1 cellular context compared by ENCODE assay signal in the genomic region with DNA sequence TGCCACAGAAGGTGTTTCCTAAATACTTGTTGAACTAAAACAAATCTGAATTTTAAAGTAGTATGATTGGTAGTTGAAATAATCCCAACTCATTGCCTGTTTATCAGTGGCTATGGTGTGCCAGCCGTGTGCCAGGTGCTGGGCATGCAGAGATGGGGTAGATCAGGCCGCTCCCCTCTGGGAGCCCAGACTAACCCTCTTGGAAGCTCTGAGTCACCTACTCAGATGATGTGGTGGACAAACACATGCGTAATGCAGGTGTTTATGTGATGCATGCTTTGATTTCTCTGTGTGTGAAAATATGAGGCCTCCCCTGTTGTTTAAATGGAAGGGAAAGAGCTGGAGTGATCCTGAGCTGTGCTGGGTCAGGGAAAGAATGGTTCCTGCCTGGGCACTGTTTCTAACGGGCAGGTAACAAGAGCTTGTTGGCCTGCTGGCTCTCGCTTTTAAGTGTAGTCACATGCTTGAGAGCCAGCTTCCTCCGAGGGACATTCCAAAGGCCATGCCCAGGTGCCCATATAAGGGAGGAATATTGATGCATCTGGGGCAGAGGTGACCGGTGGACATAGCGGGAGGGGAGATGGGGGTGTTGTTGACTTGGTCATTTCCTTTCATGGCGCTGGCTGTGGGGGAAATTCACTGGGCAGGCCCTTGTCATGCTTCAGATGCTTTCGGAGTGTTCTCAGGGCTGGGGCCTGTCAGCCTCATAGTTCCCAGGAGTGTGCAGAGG.
A peak's percentile ranks its signal among the peaks of the same experiment; 100 is the strongest.
TF ChIP-seq lines count a peak whose summit lies in the region.

No MANE protein-coding gene starts in this region.

TF ChIP-seq in HepG2, 621 proteins besides CTCF, POLR2A, EP300 and RAD21 (continued from another document and continues in another):
- TF ChIP-seq, protein P1, sequence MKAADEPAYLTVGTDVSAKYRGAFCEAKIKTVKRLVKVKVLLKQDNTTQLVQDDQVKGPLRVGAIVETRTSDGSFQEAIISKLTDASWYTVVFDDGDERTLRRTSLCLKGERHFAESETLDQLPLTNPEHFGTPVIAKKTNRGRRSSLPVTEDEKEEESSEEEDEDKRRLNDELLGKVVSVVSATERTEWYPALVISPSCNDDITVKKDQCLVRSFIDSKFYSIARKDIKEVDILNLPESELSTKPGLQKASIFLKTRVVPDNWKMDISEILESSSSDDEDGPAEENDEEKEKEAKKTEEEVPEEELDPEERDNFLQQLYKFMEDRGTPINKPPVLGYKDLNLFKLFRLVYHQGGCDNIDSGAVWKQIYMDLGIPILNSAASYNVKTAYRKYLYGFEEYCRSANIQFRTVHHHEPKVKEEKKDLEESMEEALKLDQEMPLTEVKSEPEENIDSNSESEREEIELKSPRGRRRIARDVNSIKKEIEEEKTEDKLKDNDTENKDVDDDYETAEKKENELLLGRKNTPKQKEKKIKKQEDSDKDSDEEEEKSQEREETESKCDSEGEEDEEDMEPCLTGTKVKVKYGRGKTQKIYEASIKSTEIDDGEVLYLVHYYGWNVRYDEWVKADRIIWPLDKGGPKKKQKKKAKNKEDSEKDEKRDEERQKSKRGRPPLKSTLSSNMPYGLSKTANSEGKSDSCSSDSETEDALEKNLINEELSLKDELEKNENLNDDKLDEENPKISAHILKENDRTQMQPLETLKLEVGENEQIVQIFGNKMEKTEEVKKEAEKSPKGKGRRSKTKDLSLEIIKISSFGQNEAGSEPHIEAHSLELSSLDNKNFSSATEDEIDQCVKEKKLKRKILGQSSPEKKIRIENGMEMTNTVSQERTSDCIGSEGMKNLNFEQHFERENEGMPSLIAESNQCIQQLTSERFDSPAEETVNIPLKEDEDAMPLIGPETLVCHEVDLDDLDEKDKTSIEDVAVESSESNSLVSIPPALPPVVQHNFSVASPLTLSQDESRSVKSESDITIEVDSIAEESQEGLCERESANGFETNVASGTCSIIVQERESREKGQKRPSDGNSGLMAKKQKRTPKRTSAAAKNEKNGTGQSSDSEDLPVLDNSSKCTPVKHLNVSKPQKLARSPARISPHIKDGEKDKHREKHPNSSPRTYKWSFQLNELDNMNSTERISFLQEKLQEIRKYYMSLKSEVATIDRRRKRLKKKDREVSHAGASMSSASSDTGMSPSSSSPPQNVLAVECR (CRISPR knock-in tag; IDR thresholded peaks at IDR 0.05; ENCODE audit: borderline replicate concordance): peak; percentile 38; the same call in 1 of the 2 replicates
- TF ChIP-seq MEIS1 (CRISPR knock-in tag; IDR thresholded peaks at IDR 0.05; ENCODE audit: borderline replicate concordance) (no peak), ZBTB38 (CRISPR knock-in tag; IDR thresholded peaks at IDR 0.05) (peak; percentile 96), PCBP2 (optimal IDR thresholded peaks at IDR 0.05; ENCODE audit: low read depth, low read length, poor library complexity, severe bottlenecking) (no peak), KMT2B (CRISPR knock-in tag; IDR thresholded peaks at IDR 0.05) (no peak), TOE1 (CRISPR knock-in tag; IDR thresholded peaks at IDR 0.05) (no peak), JARID2 (CRISPR knock-in tag; IDR thresholded peaks at IDR 0.05; ENCODE audit: insufficient replicate concordance) (no peak), ZNF501 (CRISPR knock-in tag; IDR thresholded peaks at IDR 0.05) (0 out of 2 replicates have a peak, but pooled peaks have one; percentile 22), REL (CRISPR knock-in tag; conservative IDR thresholded peaks at IDR 0.05) (no peak), KLF6 (CRISPR knock-in tag; IDR thresholded peaks at IDR 0.05) (no peak), ZNF839 (CRISPR knock-in tag; IDR thresholded peaks at IDR 0.05; ENCODE audit: borderline replicate concordance) (no peak), RBAK (CRISPR knock-in tag; IDR thresholded peaks at IDR 0.05) (no peak), SRF (IDR thresholded peaks at IDR 0.05; ENCODE audit: low read depth, low read length) (peak; percentile 96), MED1 (CRISPR knock-in tag; IDR thresholded peaks at IDR 0.05) (peak; percentile 74), NONO (IDR thresholded peaks at IDR 0.05) (no peak), NONO (CRISPR knock-in tag; conservative IDR thresholded peaks at IDR 0.05) (no peak), ZNF782 (CRISPR knock-in tag; IDR thresholded peaks at IDR 0.05; ENCODE audit: borderline replicate concordance) (no peak), SKI (IDR thresholded peaks at IDR 0.05; ENCODE audit: partially characterized antibody) (no peak), MAFK (conservative IDR thresholded peaks at IDR 0.05 in 1 of 2, IDR thresholded peaks at IDR 0.05 in 1 of 2; ENCODE audit: low read length in 2 of 2) (no peak), ZNF777 (CRISPR knock-in tag; IDR thresholded peaks at IDR 0.05) (no peak), ZNF350 (CRISPR knock-in tag; IDR thresholded peaks at IDR 0.05; ENCODE audit: borderline replicate concordance, low read depth) (no peak), ZNF30 (CRISPR knock-in tag; IDR thresholded peaks at IDR 0.05) (no peak), ZFP82 (CRISPR knock-in tag; IDR thresholded peaks at IDR 0.05; ENCODE audit: borderline replicate concordance) (no peak), ZNF616 (CRISPR knock-in tag; IDR thresholded peaks at IDR 0.05; ENCODE audit: low read depth) (no peak), ARNTL (CRISPR knock-in tag; IDR thresholded peaks at IDR 0.05) (peak; percentile 67; the same call in 1 of the 2 replicates), TEAD3 (CRISPR knock-in tag; optimal IDR thresholded peaks at IDR 0.05; ENCODE audit: borderline replicate concordance) (peak; percentile 68), RARG (CRISPR knock-in tag; IDR thresholded peaks at IDR 0.05; ENCODE audit: low read depth) (no peak), SRY (CRISPR knock-in tag; IDR thresholded peaks at IDR 0.05) (no peak), FOXK1 (CRISPR knock-in tag; IDR thresholded peaks at IDR 0.05; ENCODE audit: borderline replicate concordance, low read depth) (0 out of 2 replicates have a peak, but pooled peaks have one; percentile 30), ZNF816 (CRISPR knock-in tag; IDR thresholded peaks at IDR 0.05; ENCODE audit: borderline replicate concordance) (0 out of 2 replicates have a peak, but pooled peaks have one; percentile 34), RXRB (CRISPR knock-in tag; IDR thresholded peaks at IDR 0.05; ENCODE audit: borderline replicate concordance) (peak; percentile 93), FOSL2 (CRISPR knock-in tag; IDR thresholded peaks at IDR 0.05) (no peak), SMYD3 (CRISPR knock-in tag; IDR thresholded peaks at IDR 0.05) (no peak), MZF1 (CRISPR knock-in tag; IDR thresholded peaks at IDR 0.05; ENCODE audit: borderline replicate concordance) (no peak)
- TF ChIP-seq, protein P2, sequence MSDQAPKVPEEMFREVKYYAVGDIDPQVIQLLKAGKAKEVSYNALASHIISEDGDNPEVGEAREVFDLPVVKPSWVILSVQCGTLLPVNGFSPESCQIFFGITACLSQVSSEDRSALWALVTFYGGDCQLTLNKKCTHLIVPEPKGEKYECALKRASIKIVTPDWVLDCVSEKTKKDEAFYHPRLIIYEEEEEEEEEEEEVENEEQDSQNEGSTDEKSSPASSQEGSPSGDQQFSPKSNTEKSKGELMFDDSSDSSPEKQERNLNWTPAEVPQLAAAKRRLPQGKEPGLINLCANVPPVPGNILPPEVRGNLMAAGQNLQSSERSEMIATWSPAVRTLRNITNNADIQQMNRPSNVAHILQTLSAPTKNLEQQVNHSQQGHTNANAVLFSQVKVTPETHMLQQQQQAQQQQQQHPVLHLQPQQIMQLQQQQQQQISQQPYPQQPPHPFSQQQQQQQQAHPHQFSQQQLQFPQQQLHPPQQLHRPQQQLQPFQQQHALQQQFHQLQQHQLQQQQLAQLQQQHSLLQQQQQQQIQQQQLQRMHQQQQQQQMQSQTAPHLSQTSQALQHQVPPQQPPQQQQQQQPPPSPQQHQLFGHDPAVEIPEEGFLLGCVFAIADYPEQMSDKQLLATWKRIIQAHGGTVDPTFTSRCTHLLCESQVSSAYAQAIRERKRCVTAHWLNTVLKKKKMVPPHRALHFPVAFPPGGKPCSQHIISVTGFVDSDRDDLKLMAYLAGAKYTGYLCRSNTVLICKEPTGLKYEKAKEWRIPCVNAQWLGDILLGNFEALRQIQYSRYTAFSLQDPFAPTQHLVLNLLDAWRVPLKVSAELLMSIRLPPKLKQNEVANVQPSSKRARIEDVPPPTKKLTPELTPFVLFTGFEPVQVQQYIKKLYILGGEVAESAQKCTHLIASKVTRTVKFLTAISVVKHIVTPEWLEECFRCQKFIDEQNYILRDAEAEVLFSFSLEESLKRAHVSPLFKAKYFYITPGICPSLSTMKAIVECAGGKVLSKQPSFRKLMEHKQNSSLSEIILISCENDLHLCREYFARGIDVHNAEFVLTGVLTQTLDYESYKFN (CRISPR knock-in tag; conservative IDR thresholded peaks at IDR 0.05): peak; percentile 85
- TF ChIP-seq, protein P3, sequence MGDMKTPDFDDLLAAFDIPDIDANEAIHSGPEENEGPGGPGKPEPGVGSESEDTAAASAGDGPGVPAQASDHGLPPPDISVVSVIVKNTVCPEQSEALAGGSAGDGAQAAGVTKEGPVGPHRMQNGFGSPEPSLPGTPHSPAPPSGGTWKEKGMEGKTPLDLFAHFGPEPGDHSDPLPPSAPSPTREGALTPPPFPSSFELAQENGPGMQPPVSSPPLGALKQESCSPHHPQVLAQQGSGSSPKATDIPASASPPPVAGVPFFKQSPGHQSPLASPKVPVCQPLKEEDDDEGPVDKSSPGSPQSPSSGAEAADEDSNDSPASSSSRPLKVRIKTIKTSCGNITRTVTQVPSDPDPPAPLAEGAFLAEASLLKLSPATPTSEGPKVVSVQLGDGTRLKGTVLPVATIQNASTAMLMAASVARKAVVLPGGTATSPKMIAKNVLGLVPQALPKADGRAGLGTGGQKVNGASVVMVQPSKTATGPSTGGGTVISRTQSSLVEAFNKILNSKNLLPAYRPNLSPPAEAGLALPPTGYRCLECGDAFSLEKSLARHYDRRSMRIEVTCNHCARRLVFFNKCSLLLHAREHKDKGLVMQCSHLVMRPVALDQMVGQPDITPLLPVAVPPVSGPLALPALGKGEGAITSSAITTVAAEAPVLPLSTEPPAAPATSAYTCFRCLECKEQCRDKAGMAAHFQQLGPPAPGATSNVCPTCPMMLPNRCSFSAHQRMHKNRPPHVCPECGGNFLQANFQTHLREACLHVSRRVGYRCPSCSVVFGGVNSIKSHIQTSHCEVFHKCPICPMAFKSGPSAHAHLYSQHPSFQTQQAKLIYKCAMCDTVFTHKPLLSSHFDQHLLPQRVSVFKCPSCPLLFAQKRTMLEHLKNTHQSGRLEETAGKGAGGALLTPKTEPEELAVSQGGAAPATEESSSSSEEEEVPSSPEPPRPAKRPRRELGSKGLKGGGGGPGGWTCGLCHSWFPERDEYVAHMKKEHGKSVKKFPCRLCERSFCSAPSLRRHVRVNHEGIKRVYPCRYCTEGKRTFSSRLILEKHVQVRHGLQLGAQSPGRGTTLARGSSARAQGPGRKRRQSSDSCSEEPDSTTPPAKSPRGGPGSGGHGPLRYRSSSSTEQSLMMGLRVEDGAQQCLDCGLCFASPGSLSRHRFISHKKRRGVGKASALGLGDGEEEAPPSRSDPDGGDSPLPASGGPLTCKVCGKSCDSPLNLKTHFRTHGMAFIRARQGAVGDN (CRISPR knock-in tag; IDR thresholded peaks at IDR 0.05): peak; percentile 93
- TF ChIP-seq, protein P4, sequence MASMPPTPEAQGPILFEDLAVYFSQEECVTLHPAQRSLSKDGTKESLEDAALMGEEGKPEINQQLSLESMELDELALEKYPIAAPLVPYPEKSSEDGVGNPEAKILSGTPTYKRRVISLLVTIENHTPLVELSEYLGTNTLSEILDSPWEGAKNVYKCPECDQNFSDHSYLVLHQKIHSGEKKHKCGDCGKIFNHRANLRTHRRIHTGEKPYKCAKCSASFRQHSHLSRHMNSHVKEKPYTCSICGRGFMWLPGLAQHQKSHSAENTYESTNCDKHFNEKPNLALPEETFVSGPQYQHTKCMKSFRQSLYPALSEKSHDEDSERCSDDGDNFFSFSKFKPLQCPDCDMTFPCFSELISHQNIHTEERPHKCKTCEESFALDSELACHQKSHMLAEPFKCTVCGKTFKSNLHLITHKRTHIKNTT (CRISPR knock-in tag; IDR thresholded peaks at IDR 0.05): no peak
- TF ChIP-seq, protein P5, sequence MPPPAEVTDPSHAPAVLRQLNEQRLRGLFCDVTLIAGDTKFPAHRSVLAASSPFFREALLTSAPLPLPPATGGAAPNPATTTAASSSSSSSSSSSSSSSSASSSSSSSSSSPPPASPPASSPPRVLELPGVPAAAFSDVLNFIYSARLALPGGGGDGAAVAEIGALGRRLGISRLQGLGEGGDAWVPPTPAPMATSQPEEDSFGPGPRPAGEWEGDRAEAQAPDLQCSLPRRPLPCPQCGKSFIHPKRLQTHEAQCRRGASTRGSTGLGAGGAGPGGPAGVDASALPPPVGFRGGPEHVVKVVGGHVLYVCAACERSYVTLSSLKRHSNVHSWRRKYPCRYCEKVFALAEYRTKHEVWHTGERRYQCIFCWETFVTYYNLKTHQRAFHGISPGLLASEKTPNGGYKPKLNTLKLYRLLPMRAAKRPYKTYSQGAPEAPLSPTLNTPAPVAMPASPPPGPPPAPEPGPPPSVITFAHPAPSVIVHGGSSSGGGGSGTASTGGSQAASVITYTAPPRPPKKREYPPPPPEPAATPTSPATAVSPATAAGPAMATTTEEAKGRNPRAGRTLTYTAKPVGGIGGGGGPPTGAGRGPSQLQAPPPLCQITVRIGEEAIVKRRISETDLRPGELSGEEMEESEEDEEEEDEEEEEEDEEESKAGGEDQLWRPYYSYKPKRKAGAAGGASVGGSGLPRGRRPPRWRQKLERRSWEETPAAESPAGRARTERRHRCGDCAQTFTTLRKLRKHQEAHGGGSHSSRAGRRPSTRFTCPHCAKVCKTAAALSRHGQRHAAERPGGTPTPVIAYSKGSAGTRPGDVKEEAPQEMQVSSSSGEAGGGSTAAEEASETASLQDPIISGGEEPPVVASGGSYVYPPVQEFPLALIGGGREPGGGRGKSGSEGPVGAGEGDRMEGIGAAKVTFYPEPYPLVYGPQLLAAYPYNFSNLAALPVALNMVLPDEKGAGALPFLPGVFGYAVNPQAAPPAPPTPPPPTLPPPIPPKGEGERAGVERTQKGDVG (CRISPR knock-in tag; IDR thresholded peaks at IDR 0.05; ENCODE audit: borderline replicate concordance): peak; percentile 92; the same call in 1 of the 2 replicates
- TF ChIP-seq, protein P6, sequence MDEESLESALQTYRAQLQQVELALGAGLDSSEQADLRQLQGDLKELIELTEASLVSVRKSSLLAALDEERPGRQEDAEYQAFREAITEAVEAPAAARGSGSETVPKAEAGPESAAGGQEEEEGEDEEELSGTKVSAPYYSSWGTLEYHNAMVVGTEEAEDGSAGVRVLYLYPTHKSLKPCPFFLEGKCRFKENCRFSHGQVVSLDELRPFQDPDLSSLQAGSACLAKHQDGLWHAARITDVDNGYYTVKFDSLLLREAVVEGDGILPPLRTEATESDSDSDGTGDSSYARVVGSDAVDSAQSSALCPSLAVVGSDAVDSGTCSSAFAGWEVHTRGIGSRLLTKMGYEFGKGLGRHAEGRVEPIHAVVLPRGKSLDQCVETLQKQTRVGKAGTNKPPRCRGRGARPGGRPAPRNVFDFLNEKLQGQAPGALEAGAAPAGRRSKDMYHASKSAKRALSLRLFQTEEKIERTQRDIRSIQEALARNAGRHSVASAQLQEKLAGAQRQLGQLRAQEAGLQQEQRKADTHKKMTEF (CRISPR knock-in tag; IDR thresholded peaks at IDR 0.05): peak; percentile 55
